Comparison of ENCODE assay signal across 30 cellular contexts in the genomic region with DNA sequence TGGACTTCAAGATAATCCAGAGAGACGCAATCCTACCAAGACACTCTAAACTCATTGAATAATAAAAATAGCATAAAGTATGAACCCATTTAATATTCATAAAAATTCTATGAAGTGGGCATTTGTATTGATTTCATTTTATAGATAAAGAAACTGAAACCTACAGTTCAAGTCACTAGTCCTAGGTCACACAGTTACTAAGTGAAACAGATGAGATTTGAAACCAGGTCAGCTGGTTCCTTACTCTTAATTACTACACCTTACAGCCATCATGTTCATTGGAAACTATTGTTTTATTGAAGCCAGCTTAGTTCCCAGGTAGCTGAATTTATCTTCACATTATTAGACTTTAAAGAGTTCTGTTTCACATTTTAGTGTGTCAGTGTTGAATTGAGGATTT.
"Had no signal": no experiment of that assay in that cellular context is flagged by ENCODE, and none has a peak within 500 bp of the region (broad histone marks: within the 10 kb centered on the region; RNA-seq: fewer than 3 reads in every experiment).

No MANE protein-coding gene starts in this region.

- DNase-seq: activated CD4-positive, alpha-beta T cell treated with anti-CD3 and anti-CD28 coated beads for 1 hour; activated CD4-positive, alpha-beta T cell treated with anti-CD3 and anti-CD28 coated beads for 48 hours; activated CD4-positive, alpha-beta T cell treated with anti-CD3 and anti-CD28 coated beads, Interleukin-2, amount 50 U/mL, for 1 hour; activated CD4-positive, alpha-beta T cell treated with anti-CD3 and anti-CD28 coated beads, Interleukin-2, amount 50 U/mL, for 48 hours; activated CD4-positive, CD25-positive, alpha-beta regulatory T cell; activated CD8-positive, alpha-beta memory T cell treated with anti-CD3 and anti-CD28 coated beads for 24 hours; activated CD8-positive, alpha-beta T cell treated with anti-CD3 and anti-CD28 coated beads for 36 hours; activated effector memory CD4-positive, alpha-beta T cell treated with Interleukin-2 at 50 U/mL for 16 hours; activated gamma-delta T cell treated with Interleukin-2 at 50 U/mL for 16 hours; activated naive CD4-positive, alpha-beta T cell treated with Interleukin-2 at 50 U/mL for 16 hours; activated naive CD8-positive, alpha-beta T cell treated with anti-CD3 and anti-CD28 coated beads for 36 hours; activated naive CD8-positive, alpha-beta T cell treated with anti-CD3 and anti-CD28 coated beads, Interleukin-2, amount 50 U/mL, for 24 hours; activated T-cell treated with anti-CD3 and anti-CD28 coated beads, Interleukin-2, amount 50 U/mL, for 4 hours; adrenal gland; amygdala; aorta; body of pancreas; caudate nucleus; cortex of kidney; dermis blood vessel endothelial cell; effector CD4-positive, alpha-beta T cell; effector memory CD8-positive, alpha-beta T cell; erythroblast; foreskin keratinocyte; gastrocnemius medialis; glutamatergic neuron; heart left ventricle; T-helper 2 cell had no signal

- H3K27me3 ChIP-seq: adrenal gland, body of pancreas, esophagus muscularis mucosa, foreskin keratinocyte, gastrocnemius medialis, heart left ventricle had no signal

- H3K4me1 ChIP-seq: adrenal gland, body of pancreas, esophagus muscularis mucosa, foreskin keratinocyte, heart left ventricle had no signal

- H3K36me3 ChIP-seq: adrenal gland, esophagus muscularis mucosa, gastrocnemius medialis, heart left ventricle had no signal

- H3K4me3 ChIP-seq: adrenal gland, body of pancreas, esophagus muscularis mucosa, gastrocnemius medialis, heart left ventricle had no signal

- H3K9me3 ChIP-seq: adrenal gland, body of pancreas, esophagus muscularis mucosa, gastrocnemius medialis, heart left ventricle had no signal

- ATAC-seq: activated CD8-positive, alpha-beta T cell treated with anti-CD3 and anti-CD28 coated beads for 36 hours; activated naive CD8-positive, alpha-beta T cell treated with anti-CD3 and anti-CD28 coated beads, Interleukin-2, amount 50 U/mL, for 24 hours; activated T-cell treated with anti-CD3 and anti-CD28 coated beads, Interleukin-2, amount 50 U/mL, for 4 hours; activated T-helper 17 cell treated with anti-CD3 and anti-CD28 coated beads, Interleukin-2, amount 50 U/mL, for 72 hours; body of pancreas; effector memory CD8-positive, alpha-beta T cell; foreskin keratinocyte; gastrocnemius medialis; heart left ventricle had no signal

- H3K27ac ChIP-seq: adrenal gland, body of pancreas, esophagus muscularis mucosa, foreskin keratinocyte, gastrocnemius medialis, heart left ventricle had no signal
